18 cellular contexts compared by ENCODE assay signal in genomic region chr10:28925154-28925663, GRCh38.
DNase-seq lines count a peak whose midpoint lies in the region; ATAC-seq and TF ChIP-seq lines count a peak whose summit lies in the region.
"Had no signal": no experiment of that assay in that cellular context is flagged by ENCODE, and none has a peak within 500 bp of the region (broad histone marks: within the 10 kb centered on the region; RNA-seq: fewer than 3 reads in every experiment).

No MANE protein-coding gene starts in this region.

- H3K27me3 Mint-ChIP-seq in osteocyte (ENCODE audit: unreplicated experiment), result no peaks in the 10 kb centered on the region

- H3K4me3 ChIP-seq in iPS-18c (ENCODE audit: insufficient read depth, low read depth, low read length) (peak overlapping the region; percentile 38; the same call in 1 of the 2 replicates), foreskin fibroblast (ENCODE audit: low read depth in 1 of 2, low read length in 2 of 2) (no peak overlapping the region)

- H3K4me1 Mint-ChIP-seq in osteocyte (ENCODE audit: unreplicated experiment), result no peaks in the 10 kb centered on the region

- TF ChIP-seq CTCF in osteocyte (IDR thresholded peaks at IDR 0.05) (no peak), foreskin fibroblast (IDR thresholded peaks at IDR 0.05; ENCODE audit: low read depth, low read length) (no peak)

- no peaks in the 10 kb centered on the region for H3K9me3 ChIP-seq in iPS-18c (ENCODE audit: control insufficient read depth, insufficient read depth, low read length)

- H3K4me3 Mint-ChIP-seq in osteocyte (ENCODE audit: unreplicated experiment), result no peak overlapping the region
- H3K4me3 Mint-ChIP-seq: dendritic cell treated with granulocyte-macrophage colony-stimulating factor and Interleukin-4, amounts not matched to agents 40 ng/mL and 50 ng/mL, for 4 days had no signal

- no peak for ATAC-seq in SK-N-SH treated with all-trans-retinoic acid at 6 μM for 48 hours
- ATAC-seq: left colon had no signal

- no peaks in the 10 kb centered on the region for H3K36me3 Mint-ChIP-seq in osteocyte (ENCODE audit: unreplicated experiment)

- DNase-seq in ELF-1 (ENCODE audit: low read depth, low spot score) (peak; percentile 94), ecto neural progenitor cell (ENCODE audit: low spot score) (peak; percentile 49), retina (peak; percentile 60), osteocyte (ENCODE audit: extremely low spot score, unreplicated experiment) (no peak), NCI-H526 (lab: John Stamatoyannopoulos, UW) (no peak), foreskin fibroblast (no peak)
- DNase-seq: ACHN; activated CD4-positive, alpha-beta T cell treated with anti-CD3 and anti-CD28 coated beads, Interleukin-2, amount 50 U/mL, for 1 hour; activated naive CD4-positive, alpha-beta T cell treated with anti-CD3 and anti-CD28 coated beads, Interleukin-2, amount 50 U/mL, for 16 hours; brain microvascular endothelial cell; EL; left colon; NCI-H1436; NCI-H226; OCI-M1 had no signal

- no peak overlapping the region for H3K27ac Mint-ChIP-seq in osteocyte (ENCODE audit: unreplicated experiment)
- H3K27ac Mint-ChIP-seq: dendritic cell treated with granulocyte-macrophage colony-stimulating factor and Interleukin-4, amounts not matched to agents 40 ng/mL and 50 ng/mL, for 4 days had no signal

- H3K9me3 Mint-ChIP-seq in osteocyte (ENCODE audit: unreplicated experiment), result peaks cover 8% of the 10 kb centered on the region
- H3K9me3 Mint-ChIP-seq: dendritic cell treated with granulocyte-macrophage colony-stimulating factor and Interleukin-4, amounts not matched to agents 40 ng/mL and 50 ng/mL, for 4 days had no signal

TF ChIP-seq in SK-N-SH treated with all-trans-retinoic acid at 6 μM for 48 hours, 23 proteins besides CTCF, POLR2A, EP300 and RAD21:
- no peak for TF ChIP-seq TCF4 (CRISPR knock-in tag; IDR thresholded peaks at IDR 0.05; ENCODE audit: borderline replicate concordance)
- TF ChIP-seq SNAI2 (CRISPR knock-in tag; IDR thresholded peaks at IDR 0.05), result no peak
- TF ChIP-seq CSDC2 (CRISPR knock-in tag; IDR thresholded peaks at IDR 0.05), result no peak
- TF ChIP-seq TOX (CRISPR knock-in tag; IDR thresholded peaks at IDR 0.05; ENCODE audit: borderline replicate concordance), result no peak
- no peak for TF ChIP-seq PATZ1 (CRISPR knock-in tag; IDR thresholded peaks at IDR 0.05; ENCODE audit: borderline replicate concordance)
- TF ChIP-seq GLIS3 (CRISPR knock-in tag; IDR thresholded peaks at IDR 0.05), result no peak
- TF ChIP-seq ARNTL (CRISPR knock-in tag; IDR thresholded peaks at IDR 0.05; ENCODE audit: borderline replicate concordance, low read depth), result no peak
- TF ChIP-seq, protein P1, sequence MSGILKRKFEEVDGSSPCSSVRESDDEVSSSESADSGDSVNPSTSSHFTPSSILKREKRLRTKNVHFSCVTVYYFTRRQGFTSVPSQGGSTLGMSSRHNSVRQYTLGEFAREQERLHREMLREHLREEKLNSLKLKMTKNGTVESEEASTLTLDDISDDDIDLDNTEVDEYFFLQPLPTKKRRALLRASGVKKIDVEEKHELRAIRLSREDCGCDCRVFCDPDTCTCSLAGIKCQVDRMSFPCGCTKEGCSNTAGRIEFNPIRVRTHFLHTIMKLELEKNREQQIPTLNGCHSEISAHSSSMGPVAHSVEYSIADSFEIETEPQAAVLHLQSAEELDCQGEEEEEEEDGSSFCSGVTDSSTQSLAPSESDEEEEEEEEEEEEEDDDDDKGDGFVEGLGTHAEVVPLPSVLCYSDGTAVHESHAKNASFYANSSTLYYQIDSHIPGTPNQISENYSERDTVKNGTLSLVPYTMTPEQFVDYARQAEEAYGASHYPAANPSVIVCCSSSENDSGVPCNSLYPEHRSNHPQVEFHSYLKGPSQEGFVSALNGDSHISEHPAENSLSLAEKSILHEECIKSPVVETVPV (CRISPR knock-in tag; IDR thresholded peaks at IDR 0.05), result no peak
- TF ChIP-seq ZNF8 (CRISPR knock-in tag; IDR thresholded peaks at IDR 0.05), result no peak
- no peak for TF ChIP-seq TSHZ2 (CRISPR knock-in tag; IDR thresholded peaks at IDR 0.05)
- TF ChIP-seq BACH2 (CRISPR knock-in tag; IDR thresholded peaks at IDR 0.05; ENCODE audit: borderline replicate concordance), result no peak
- no peak for TF ChIP-seq CREB5 (CRISPR knock-in tag; IDR thresholded peaks at IDR 0.05; ENCODE audit: low read depth)
- TF ChIP-seq POU6F1 (CRISPR knock-in tag; IDR thresholded peaks at IDR 0.05; ENCODE audit: borderline replicate concordance, low read depth), result no peak
- TF ChIP-seq PPARA (CRISPR knock-in tag; IDR thresholded peaks at IDR 0.05; ENCODE audit: borderline replicate concordance), result no peak
- no peak for TF ChIP-seq ZC3H10 (CRISPR knock-in tag; IDR thresholded peaks at IDR 0.05)
- TF ChIP-seq RARB (CRISPR knock-in tag; IDR thresholded peaks at IDR 0.05), result no peak
- TF ChIP-seq ISL1 (CRISPR knock-in tag; IDR thresholded peaks at IDR 0.05), result no peak

Comparison
In these comparisons a context has a peak if more than half of its experiments do, and no peak if none do; other contexts are left out.
1. DNase-seq: peak in ELF-1 (single experiment), ecto neural progenitor cell (single experiment) and retina (single experiment); none in osteocyte (single experiment), NCI-H526 (0 of 2) and foreskin fibroblast (0 of 2).